ENCODE assay signal across 8 cellular contexts in genomic region chr10:132331259-132331955, GRCh38. TPM values are rescaled to one million over a fixed set of nuclear protein-coding genes. Genes with fewer than 3 reads are reported as not detected.
A peak's percentile ranks its signal among the peaks of the same experiment; 100 is the strongest.
DNase-seq lines count a peak whose midpoint lies in the region; ATAC-seq and TF ChIP-seq lines count a peak whose summit lies in the region.

No MANE protein-coding gene starts in this region.

- 1% methylated on average over 47 of the region's 47 CpGs for WGBS in urinary bladder

- H3K36me3 ChIP-seq in urinary bladder (ENCODE audit: insufficient read depth) = no peaks in the 10 kb centered on the region

- intact Hi-C loops in MCF 10A (cut with micrococcal nuclease) = loop anchor here (1.0 kb wide), 1 partner anchor 9 kb away; no protein-coding TSS in a partner anchor

- TF ChIP-seq CTCF in MCF 10A (IDR thresholded peaks at IDR 0.05; ENCODE audit: unreplicated experiment) (no peak), GM10248 (IDR thresholded peaks at IDR 0.05; ENCODE audit: control extremely low read depth, extremely low read depth, low read depth, missing control alignments) (no peak)

- POLR2A ChIA-PET in MCF 10A (lab: Yijun Ruan, JAX) (interaction anchor here (0.9 to 3.9 kb wide), 4 partner anchors 9 to 22 kb away, joined by 4 to 31 read pairs (median 6); no protein-coding TSS in a partner anchor), GM10248 (lab: Yijun Ruan, JAX) (no interaction called here)

- DNase-seq in MCF 10A (ENCODE audit: unreplicated experiment) (no peak), medulla oblongata (ENCODE audit: extremely low spot score) (peak; percentile 40), NCI-H1105 (lab: John Stamatoyannopoulos, UW) (no peak), GM10248 (ENCODE audit: extremely low spot score) (no peak)

- peak; percentile 36 for ATAC-seq in GM21737 (IDR thresholded peaks at IDR 0.05; ENCODE audit: unreplicated experiment)

- peak overlapping the region; percentile 46 for H3K27ac ChIP-seq in urinary bladder (ENCODE audit: low read depth)

- CTCF ChIA-PET in MCF 10A (lab: Yijun Ruan, JAX) = interaction anchor here (0.6 to 2.0 kb wide), 2 partner anchors 22 to 129 kb away, joined by 5 to 8 read pairs; no protein-coding TSS in a partner anchor
- CTCF ChIA-PET in GM10248 (lab: Yijun Ruan, JAX) = no interaction called here

- H3K27ac Mint-ChIP-seq in MCF 10A (ENCODE audit: low read depth, unreplicated experiment) = peak overlapping the region; percentile 87

- BruUV-seq in MCF 10A (replicated peaks; lab: Mats Ljungman, UMichigan) = TSS peak; percentile 35

- no peak for TF ChIP-seq EP300 in Ishikawa (IDR thresholded peaks at IDR 0.05; ENCODE audit: borderline replicate concordance)

- no peaks in the 10 kb centered on the region for H3K9me3 Mint-ChIP-seq in MCF 10A (ENCODE audit: unreplicated experiment)

- no peaks in the 10 kb centered on the region for H3K4me1 ChIP-seq in urinary bladder (ENCODE audit: insufficient read depth)

- TF ChIP-seq RAD21 in Ishikawa (IDR thresholded peaks at IDR 0.05; ENCODE audit: low read depth) = no peak

- H3K36me3 Mint-ChIP-seq in MCF 10A (ENCODE audit: insufficient read depth, unreplicated experiment) = peaks cover 16% of the 10 kb centered on the region

- H3K4me3 Mint-ChIP-seq in MCF 10A (ENCODE audit: unreplicated experiment) = peak overlapping the region; percentile 98

- TF ChIP-seq POLR2A in GM15510 (IDR thresholded peaks at IDR 0.05; ENCODE audit: borderline replicate concordance, extremely low read depth, insufficient read length) = peak; percentile 67

- H3K27me3 Mint-ChIP-seq in MCF 10A (ENCODE audit: insufficient read depth, unreplicated experiment) = no peaks in the 10 kb centered on the region

- H3K4me1 Mint-ChIP-seq in MCF 10A (ENCODE audit: insufficient read depth, unreplicated experiment) = peaks cover 19% of the 10 kb centered on the region

- peak overlapping the region; percentile 63 for H3K4me3 ChIP-seq in urinary bladder (ENCODE audit: low read depth, low read length)

TF ChIP-seq in Ishikawa, 13 proteins besides CTCF, POLR2A, EP300 and RAD21:
- TF ChIP-seq TAF1 (IDR thresholded peaks at IDR 0.05; ENCODE audit: low read depth) (peak; percentile 57), REST (IDR thresholded peaks at IDR 0.05; ENCODE audit: low read depth) (no peak), ZBTB7A (IDR thresholded peaks at IDR 0.05; ENCODE audit: low read depth) (peak; percentile 80)
TF ChIP-seq in Ishikawa: peak in this region for 2.

RNA-seq across cellular contexts. Expression of gene LRRC27, which starts 0.6 kb away (rescaled TPM):
- total RNA-seq in MCF 10A (2022) = 9.1 and 10.4 TPM in 2 replicates
- total RNA-seq in urinary bladder = 13.2 TPM
- 6.5 TPM for polyA plus RNA-seq in urinary bladder

RNA-seq across cellular contexts. Expression of gene STK32C, which starts 23.7 kb away (rescaled TPM):
- total RNA-seq in MCF 10A (2022) (20.7 and 21.2 TPM in 2 replicates), urinary bladder (4.8 TPM)
- polyA plus RNA-seq in urinary bladder = 13.6 TPM
